In the genomic region with DNA sequence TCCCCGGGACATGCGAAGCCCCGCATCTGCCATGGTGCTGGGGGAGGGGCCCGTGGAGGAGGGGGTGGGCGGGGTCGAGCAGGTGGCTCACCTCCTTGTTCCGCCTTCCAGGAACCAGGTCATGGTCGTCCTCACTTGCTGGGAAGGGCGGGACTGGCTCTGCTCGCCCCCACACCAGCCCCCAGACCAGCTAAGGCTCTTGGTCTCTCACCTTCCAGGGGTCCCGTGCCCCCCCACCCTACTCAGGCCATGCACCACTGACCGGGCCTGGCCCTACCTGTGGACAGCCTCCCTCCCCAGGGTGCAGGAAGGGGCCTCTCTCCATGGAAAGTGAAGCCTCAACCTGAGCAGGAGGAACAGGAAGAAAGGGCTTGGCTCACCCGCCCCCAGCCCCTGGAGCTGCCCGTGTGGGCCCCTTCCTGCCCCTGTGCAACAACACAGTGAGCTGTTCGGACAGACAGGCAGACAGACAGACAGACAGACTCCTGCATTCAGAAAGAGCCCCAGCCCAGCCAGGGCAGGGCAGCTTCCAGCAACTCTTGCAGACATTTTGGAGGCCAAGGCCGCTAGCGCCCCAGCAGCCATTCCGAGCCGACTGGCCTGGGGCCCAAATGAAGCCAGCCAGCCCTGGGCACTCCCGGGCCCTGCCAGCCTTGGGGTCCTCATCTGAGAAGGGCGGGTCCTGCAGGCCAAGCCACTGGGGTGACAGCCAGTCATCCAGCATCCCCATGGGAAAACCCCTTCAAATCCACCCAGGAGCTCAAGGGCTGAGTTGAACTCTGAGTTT, we compare ENCODE assay signal across 2 cellular contexts.
TF ChIP-seq lines count a peak whose summit lies in the region.

No MANE protein-coding gene starts in this region.

TF ChIP-seq in IMR-90, 13 proteins besides CTCF, POLR2A, EP300 and RAD21:
- TF ChIP-seq, protein P1, sequence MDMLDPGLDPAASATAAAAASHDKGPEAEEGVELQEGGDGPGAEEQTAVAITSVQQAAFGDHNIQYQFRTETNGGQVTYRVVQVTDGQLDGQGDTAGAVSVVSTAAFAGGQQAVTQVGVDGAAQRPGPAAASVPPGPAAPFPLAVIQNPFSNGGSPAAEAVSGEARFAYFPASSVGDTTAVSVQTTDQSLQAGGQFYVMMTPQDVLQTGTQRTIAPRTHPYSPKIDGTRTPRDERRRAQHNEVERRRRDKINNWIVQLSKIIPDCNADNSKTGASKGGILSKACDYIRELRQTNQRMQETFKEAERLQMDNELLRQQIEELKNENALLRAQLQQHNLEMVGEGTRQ (IDR thresholded peaks at IDR 0.05; ENCODE audit: low read depth, low read length): no peak
- TF ChIP-seq, protein P2, sequence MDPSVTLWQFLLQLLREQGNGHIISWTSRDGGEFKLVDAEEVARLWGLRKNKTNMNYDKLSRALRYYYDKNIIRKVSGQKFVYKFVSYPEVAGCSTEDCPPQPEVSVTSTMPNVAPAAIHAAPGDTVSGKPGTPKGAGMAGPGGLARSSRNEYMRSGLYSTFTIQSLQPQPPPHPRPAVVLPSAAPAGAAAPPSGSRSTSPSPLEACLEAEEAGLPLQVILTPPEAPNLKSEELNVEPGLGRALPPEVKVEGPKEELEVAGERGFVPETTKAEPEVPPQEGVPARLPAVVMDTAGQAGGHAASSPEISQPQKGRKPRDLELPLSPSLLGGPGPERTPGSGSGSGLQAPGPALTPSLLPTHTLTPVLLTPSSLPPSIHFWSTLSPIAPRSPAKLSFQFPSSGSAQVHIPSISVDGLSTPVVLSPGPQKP (IDR thresholded peaks at IDR 0.05; ENCODE audit: borderline replicate concordance, low read depth, low read length): no peak
- TF ChIP-seq CEBPB (IDR thresholded peaks at IDR 0.05; ENCODE audit: low read depth, low read length) (no peak), RFX5 (IDR thresholded peaks at IDR 0.05; ENCODE audit: low read depth, low read length) (no peak), RCOR1 (IDR thresholded peaks at IDR 0.05; ENCODE audit: insufficient replicate concordance, low read length) (no peak), MAFK (IDR thresholded peaks at IDR 0.05; ENCODE audit: low read depth, low read length) (no peak), BHLHE40 (IDR thresholded peaks at IDR 0.05; ENCODE audit: low read depth, low read length) (no peak), NFE2L2 (IDR thresholded peaks at IDR 0.05; ENCODE audit: low read depth, low read length) (no peak), SMC3 (IDR thresholded peaks at IDR 0.05; ENCODE audit: low read depth, low read length) (no peak), CHD1 (IDR thresholded peaks at IDR 0.05; ENCODE audit: low read depth, low read length) (no peak), FOS (IDR thresholded peaks at IDR 0.05; ENCODE audit: low read depth, low read length) (no peak)
TF ChIP-seq in IMR-90: peak in this region for 0.

TF ChIP-seq in WTC11, 78 proteins besides CTCF, POLR2A, EP300 and RAD21:
- TF ChIP-seq ATF1 (CRISPR knock-in tag; IDR thresholded peaks at IDR 0.05) (no peak), SP1 (CRISPR knock-in tag; conservative IDR thresholded peaks at IDR 0.05) (0 out of 2 replicates have a peak, but pooled peaks have one; percentile 17)
